15 cellular contexts compared by ENCODE assay signal in the genomic region with DNA sequence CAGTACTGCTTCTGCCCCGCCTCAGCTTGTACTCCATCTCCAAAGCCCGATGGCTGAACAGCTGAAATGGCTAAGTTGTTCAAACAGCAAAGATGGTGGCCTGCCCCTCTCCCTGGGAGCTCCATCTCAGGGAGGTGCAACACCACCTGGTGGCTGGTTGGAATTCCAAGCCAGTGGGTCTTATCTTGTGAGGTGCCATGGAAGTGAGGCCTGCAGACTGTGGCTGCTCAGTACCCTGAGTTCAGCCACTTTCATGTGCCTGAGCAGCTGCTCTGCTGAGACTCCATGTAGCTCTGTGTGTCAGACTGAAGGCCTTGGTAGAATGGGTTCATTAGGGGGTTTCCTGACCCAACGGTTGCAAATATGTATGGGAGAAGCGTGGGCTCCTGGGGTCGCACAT.
DNase-seq lines count a peak whose midpoint lies in the region; ATAC-seq, FAIRE-seq and TF ChIP-seq lines count a peak whose summit lies in the region.
"Had no signal": no experiment of that assay in that cellular context is flagged by ENCODE, and none has a peak within 500 bp of the region (broad histone marks: within the 10 kb centered on the region; RNA-seq: fewer than 3 reads in every experiment).

No MANE protein-coding gene starts in this region.

- H2AK9ac ChIP-seq in IMR-90 (replicated peaks; ENCODE audit: low read depth, low read length, poor library complexity): no peak overlapping the region

- TF ChIP-seq CTCF in IMR-90 (conservative IDR thresholded peaks at IDR 0.05; ENCODE audit: low read depth, low read length): no peak
- peak; percentile 22 to 46 (median 42); a peak in 2 of 6 replicates for TF ChIP-seq CTCF in K562 (IDR thresholded peaks at IDR 0.05 in 2 of 3, conservative IDR thresholded peaks at IDR 0.05 in 1 of 3; ENCODE audit: insufficient read depth in 2 of 3, low read depth in 1 of 3, low read length in 3 of 3)

- no peak overlapping the region for H2AK5ac ChIP-seq in IMR-90 (ENCODE audit: low read depth, low read length)

- no peak overlapping the region for H3K56ac ChIP-seq in IMR-90 (ENCODE audit: extremely low read depth, insufficient read depth, low read length)

- POLR2A ChIA-PET in IMR-90 (lab: Charles Lee; ENCODE audit: unreplicated experiment): no interaction called here
- POLR2A ChIA-PET in K562 (lab: Yijun Ruan, JAX): no interaction called here

- intact Hi-C loops in IMR-90 (cut with micrococcal nuclease) (no loop called here), K562 (cut with micrococcal nuclease) (loop anchor here (2.0 kb wide), 1 partner anchor 65 kb away; no protein-coding TSS in a partner anchor), left ventricle myocardium superior (cut with micrococcal nuclease) (no loop called here)

- DNase-seq in stimulated activated CD4-positive, alpha-beta T cell treated with anti-CD3 and anti-CD28 coated beads, Interleukin-15, amount 100 ng/mL, for 24 hours: peak; percentile 10
- no peak for DNase-seq in stimulated activated CD4-positive, alpha-beta T cell treated with anti-CD3 and anti-CD28 coated beads, Interleukin-4, amount 100 ng/mL, for 4 hours
- DNase-seq in IMR-90 (no peak), K562 (ENCODE audit: extremely low read depth in 1 of 4, low spot score in 3 of 4) (peak in 2 of 4 experiments; percentile 6 to 34), NOMO-1 (lab: John Stamatoyannopoulos, UW; ENCODE audit: unreplicated experiment in 2 of 2) (no peak), left ventricle myocardium superior (no peak)
- no peak for DNase-seq in activated CD8-positive, alpha-beta memory T cell treated with anti-CD3 and anti-CD28 coated beads for 24 hours
- DNase-seq: activated effector memory CD4-positive, alpha-beta T cell treated with anti-CD3 and anti-CD28 coated beads, Interleukin-2, amount 50 U/mL, for 16 hours; DMS153; NCI-H187; NCI-H524; posterior cingulate gyrus had no signal

- H3K36me3 ChIP-seq in IMR-90 (ENCODE audit: control insufficient read depth, insufficient read depth, low read length) (no peaks in the 10 kb centered on the region), K562 (ENCODE audit: control insufficient read depth, insufficient read depth, low read length) (no peaks in the 10 kb centered on the region)
- H3K36me3 ChIP-seq: esophagus muscularis mucosa had no signal

- no peak overlapping the region for H4K8ac ChIP-seq in IMR-90 (ENCODE audit: low read depth in 2 of 2, low read length in 2 of 2)

- dilution Hi-C loops in IMR-90 (cut with HindIII; ENCODE audit: low sequenced_read_pairs, unreplicated experiment): no loop called here

- H3K27ac ChIP-seq in IMR-90 (ENCODE audit: insufficient read depth, low read length): no peak overlapping the region
- H3K27ac ChIP-seq in K562 (ENCODE audit: extremely low read depth, low read depth, low read length): no peak overlapping the region
- H3K27ac ChIP-seq: esophagus muscularis mucosa had no signal

- H3K4me2 ChIP-seq in IMR-90 (ENCODE audit: low read depth, low read length): no peak overlapping the region
- H3K4me2 ChIP-seq in K562 (ENCODE audit: insufficient read depth, low read length): no peak overlapping the region

- no peak for ATAC-seq in IMR-90 (ENCODE audit: low read depth)
- ATAC-seq in K562: peak; percentile 90
- ATAC-seq in left ventricle myocardium superior: no peak
- no peak for ATAC-seq in GM19455 (IDR thresholded peaks at IDR 0.05; ENCODE audit: unreplicated experiment)

- WGBS in IMR-90 (ENCODE audit: extremely low coverage in 2 of 2, insufficient read length in 1 of 2), 2 experiments: 55% methylated on average over 2 of the region's 5 CpGs; no CpG with 5 or more reads in 1 of the 2 experiments
- 22% methylated on average over 5 of the region's 5 CpGs for WGBS in K562 (ENCODE audit: insufficient coverage, low coverage, missing lambda C conversion rate)

- H3K4me3 ChIP-seq in IMR-90 (ENCODE audit: insufficient read depth, low read depth, low read length) (no peak overlapping the region), K562 (no peak overlapping the region)
- H3K4me3 ChIP-seq: esophagus muscularis mucosa had no signal

- H4K91ac ChIP-seq in IMR-90 (ENCODE audit: insufficient read depth, low read depth, low read length): no peak overlapping the region

- H3K18ac ChIP-seq in IMR-90 (ENCODE audit: low read depth, low read length): no peak overlapping the region

- H3K14ac ChIP-seq in IMR-90 (replicated peaks; ENCODE audit: low read depth, low read length): no peak overlapping the region

- 0 out of 2 replicates have a peak, but pooled peaks have one; percentile 3 for TF ChIP-seq RAD21 in IMR-90 (IDR thresholded peaks at IDR 0.05; ENCODE audit: low read length)
- peak; percentile 11 to 39; a peak in 1 of 4 replicates for TF ChIP-seq RAD21 in K562 (CRISPR knock-in tag; conservative IDR thresholded peaks at IDR 0.05 in 1 of 2, IDR thresholded peaks at IDR 0.05 in 1 of 2)

- no peak for FAIRE-seq in K562 (lab: Jason Lieb, UNC)
- FAIRE-seq: astrocyte had no signal

- H3K9me3 ChIP-seq in IMR-90 (ENCODE audit: control insufficient read depth, insufficient read depth, low read length): no peaks in the 10 kb centered on the region
- no peaks in the 10 kb centered on the region for H3K9me3 ChIP-seq in K562 (replicated peaks; ENCODE audit: control insufficient read depth, insufficient read depth, low read depth, low read length)

- no peak overlapping the region for H4K5ac ChIP-seq in IMR-90 (ENCODE audit: low read depth, low read length)

- no peak overlapping the region for H3K9ac ChIP-seq in IMR-90 (ENCODE audit: low read depth, low read length)
- H3K9ac ChIP-seq in K562 (ENCODE audit: insufficient read depth in 1 of 2, low read depth in 2 of 2, low read length in 2 of 2): no peak overlapping the region

- H2AFZ ChIP-seq in IMR-90 (replicated peaks; ENCODE audit: low read length, poor library complexity) (no peak overlapping the region), K562 (ENCODE audit: low read depth, low read length) (0 out of 2 replicates have a peak overlapping the region, but pooled peaks have one; percentile 51)

- H4K20me1 ChIP-seq in IMR-90 (ENCODE audit: insufficient read depth, low read length) (no peaks in the 10 kb centered on the region), K562 (replicated peaks; ENCODE audit: control insufficient read depth, insufficient read depth, low read length) (no peaks in the 10 kb centered on the region)

- no peak overlapping the region for H3K23ac ChIP-seq in IMR-90 (ENCODE audit: low read depth, low read length)

- H3K4ac ChIP-seq in IMR-90 (ENCODE audit: low read depth, low read length): no peak overlapping the region

- H2BK5ac ChIP-seq in IMR-90 (ENCODE audit: low read depth, low read length, poor library complexity, severe bottlenecking): no peak overlapping the region

- CTCF ChIA-PET in IMR-90 (lab: Yijun Ruan, JAX): no interaction called here
- CTCF ChIA-PET in K562 (lab: Yijun Ruan, JAX; ENCODE audit: low intra/inter-chr PET ratio): no interaction called here

- H3K79me2 ChIP-seq in K562 (ENCODE audit: control insufficient read depth, insufficient read depth, low read length): no peaks in the 10 kb centered on the region

- no peak overlapping the region for H2BK120ac ChIP-seq in IMR-90 (ENCODE audit: low read depth, low read length)

- in situ Hi-C loops in IMR-90 (cut with MboI; ENCODE audit: low sequenced_read_pairs): no loop called here
- in situ Hi-C loops in K562 (cut with MboI): no loop called here

- no peaks in the 10 kb centered on the region for H3K79me1 ChIP-seq in IMR-90 (ENCODE audit: low read depth in 1 of 2, low read length in 2 of 2)

- BruUV-seq in IMR-90 (replicated peaks; lab: Mats Ljungman, UMichigan): no TSS peak
- no TSS peak for BruUV-seq in K562 (replicated peaks; lab: Mats Ljungman, UMichigan)

- TF ChIP-seq EP300 in K562 (IDR thresholded peaks at IDR 0.05; ENCODE audit: low read length): no peak

- no peak overlapping the region for H2BK20ac ChIP-seq in IMR-90 (ENCODE audit: low read depth, low read length)

- H3K4me1 ChIP-seq in IMR-90 (ENCODE audit: control insufficient read depth, insufficient read depth, low read length) (no peaks in the 10 kb centered on the region), K562 (replicated peaks in 1 of 2; ENCODE audit: control insufficient read depth in 2 of 2, insufficient read depth in 2 of 2, low read length in 2 of 2) (no peaks in the 10 kb centered on the region)
- H3K4me1 ChIP-seq: esophagus muscularis mucosa had no signal

- no peak overlapping the region for H2BK15ac ChIP-seq in IMR-90 (ENCODE audit: low read depth, low read length)

- TF ChIP-seq POLR2A in IMR-90 (IDR thresholded peaks at IDR 0.05; ENCODE audit: low read depth, low read length) (no peak), K562 (conservative IDR thresholded peaks at IDR 0.05) (no peak)

- H3K27me3 ChIP-seq in IMR-90 (ENCODE audit: control insufficient read depth, insufficient read depth, low read length): no peaks in the 10 kb centered on the region
- no peaks in the 10 kb centered on the region for H3K27me3 ChIP-seq in K562 (ENCODE audit: control insufficient read depth in 2 of 2, insufficient read depth in 2 of 2, low read length in 2 of 2)
- H3K27me3 ChIP-seq: esophagus muscularis mucosa had no signal

- H3K9me1 ChIP-seq in IMR-90 (ENCODE audit: insufficient read depth, low read length): no peaks in the 10 kb centered on the region
- no peaks in the 10 kb centered on the region for H3K9me1 ChIP-seq in K562 (ENCODE audit: control insufficient read depth, insufficient read depth, low read length)

TF ChIP-seq in IMR-90, 13 proteins besides CTCF, POLR2A, EP300 and RAD21 (continues in another document):
- TF ChIP-seq NFE2L2 (IDR thresholded peaks at IDR 0.05; ENCODE audit: low read depth, low read length) (no peak), CEBPB (IDR thresholded peaks at IDR 0.05; ENCODE audit: low read depth, low read length) (no peak), SMC3 (IDR thresholded peaks at IDR 0.05; ENCODE audit: low read depth, low read length) (no peak), RCOR1 (IDR thresholded peaks at IDR 0.05; ENCODE audit: insufficient replicate concordance, low read length) (no peak), MAZ (IDR thresholded peaks at IDR 0.05; ENCODE audit: borderline replicate concordance, low read depth, low read length) (no peak), MXI1 (IDR thresholded peaks at IDR 0.05; ENCODE audit: borderline replicate concordance, low read depth, low read length) (no peak), CHD1 (IDR thresholded peaks at IDR 0.05; ENCODE audit: low read depth, low read length) (no peak)

TF ChIP-seq in K562, 482 proteins besides CTCF, POLR2A, EP300 and RAD21 (continues in another document):
- TF ChIP-seq, protein P1, sequence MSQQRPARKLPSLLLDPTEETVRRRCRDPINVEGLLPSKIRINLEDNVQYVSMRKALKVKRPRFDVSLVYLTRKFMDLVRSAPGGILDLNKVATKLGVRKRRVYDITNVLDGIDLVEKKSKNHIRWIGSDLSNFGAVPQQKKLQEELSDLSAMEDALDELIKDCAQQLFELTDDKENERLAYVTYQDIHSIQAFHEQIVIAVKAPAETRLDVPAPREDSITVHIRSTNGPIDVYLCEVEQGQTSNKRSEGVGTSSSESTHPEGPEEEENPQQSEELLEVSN (IDR thresholded peaks at IDR 0.05; ENCODE audit: borderline replicate concordance in 1 of 2, extremely low read depth in 1 of 2, insufficient read depth in 1 of 2, insufficient read length in 1 of 2, low read depth in 1 of 2, low read length in 1 of 2, poor library complexity in 1 of 2, severe bottlenecking in 1 of 2): no peak
- TF ChIP-seq SAFB2 (IDR thresholded peaks at IDR 0.05; ENCODE audit: borderline replicate concordance, low read depth, low read length, severe bottlenecking) (no peak), ZNF785 (CRISPR knock-in tag; IDR thresholded peaks at IDR 0.05) (no peak)
